In the genomic region with DNA sequence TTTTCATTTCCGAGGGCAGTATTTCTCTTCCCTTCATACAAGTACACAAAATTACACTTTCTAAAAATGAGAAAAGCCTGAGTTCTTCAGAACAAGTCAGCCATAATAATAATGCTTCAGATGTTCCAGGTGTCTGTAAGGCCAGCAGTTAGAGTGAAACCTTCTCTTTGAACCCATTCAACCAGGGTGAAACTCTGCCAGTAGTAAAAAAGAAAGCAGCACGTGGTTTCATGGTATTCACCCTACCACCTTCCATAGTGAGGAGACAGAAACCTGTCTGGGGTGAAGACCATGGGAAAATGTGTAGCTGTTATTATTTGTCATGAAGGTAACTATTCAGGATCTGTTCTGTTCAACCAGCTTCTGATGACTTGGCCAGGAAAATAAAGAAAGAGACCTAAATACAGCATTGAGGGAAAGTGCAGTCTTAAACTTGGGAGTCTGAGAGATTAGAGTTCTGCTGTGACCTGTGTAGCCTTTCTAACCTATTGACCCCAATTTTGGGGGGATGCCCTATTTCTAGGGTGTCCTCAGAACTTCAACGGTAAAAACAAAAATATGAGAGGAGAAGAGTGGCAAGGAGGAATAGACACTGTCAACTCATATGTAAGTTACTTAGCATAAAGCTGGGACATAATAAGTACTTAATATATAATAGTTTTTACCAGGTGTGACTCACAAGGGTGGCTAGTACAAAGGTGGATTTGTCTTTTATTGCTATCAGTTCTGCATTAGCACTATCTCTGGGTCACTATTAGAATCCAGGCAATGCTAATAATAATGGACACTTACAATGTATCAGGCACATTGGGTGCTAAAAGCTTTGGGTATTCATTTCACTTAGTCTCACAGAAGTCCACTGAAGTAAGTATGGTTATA, we compare ENCODE assay signal across 13 cellular contexts.
DNase-seq lines count a peak whose midpoint lies in the region; ATAC-seq, FAIRE-seq and TF ChIP-seq lines count a peak whose summit lies in the region.
"Had no signal": no experiment of that assay in that cellular context is flagged by ENCODE, and none has a peak within 500 bp of the region (broad histone marks: within the 10 kb centered on the region; RNA-seq: fewer than 3 reads in every experiment).

No MANE protein-coding gene starts in this region.

- peak; percentile 77 for ATAC-seq in GM19324 (IDR thresholded peaks at IDR 0.05; ENCODE audit: low FRiP score, unreplicated experiment)
- ATAC-seq in HG02759 (IDR thresholded peaks at IDR 0.05; ENCODE audit: unreplicated experiment) = peak; percentile 98
- ATAC-seq in HG03460 (IDR thresholded peaks at IDR 0.05; ENCODE audit: unreplicated experiment) = peak; percentile 95
- ATAC-seq in mucosa of descending colon = no peak

- H3K36me3 ChIP-seq in mucosa of descending colon (ENCODE audit: low read depth) = no peaks in the 10 kb centered on the region
- H3K36me3 ChIP-seq: suprapubic skin had no signal

- H3K9me3 ChIP-seq in mucosa of descending colon = no peaks in the 10 kb centered on the region
- H3K9me3 ChIP-seq: suprapubic skin had no signal

- H3K4me1 ChIP-seq in mucosa of descending colon (ENCODE audit: low read depth) = no peaks in the 10 kb centered on the region
- H3K4me1 ChIP-seq: suprapubic skin had no signal

- TF ChIP-seq CTCF in mucosa of descending colon (IDR thresholded peaks at IDR 0.05) = no peak

- H3K4me3 ChIP-seq in mucosa of descending colon = no peak overlapping the region
- H3K4me3 ChIP-seq: suprapubic skin had no signal

- FAIRE-seq in GM12892 (lab: Jason Lieb, UNC) (peak; percentile 77), RCC 7860 (lab: Jason Lieb, UNC) (no peak)

- TF ChIP-seq POLR2A in GM12892 (IDR thresholded peaks at IDR 0.05; ENCODE audit: low read depth, low read length) = no peak

- no peak for DNase-seq in GM12892 (ENCODE audit: insufficient read length)
- DNase-seq in NCI-H226 = no peak
- DNase-seq in NCI-H1930 (lab: John Stamatoyannopoulos, UW) = no peak
- DNase-seq in mucosa of descending colon = no peak
- DNase-seq in RCC 7860 (ENCODE audit: low spot score) = no peak
- DNase-seq: kidney glomerular epithelial cell, NCI-H1417 treated with DMSO at 0.1 percent for 48 hours, OCI-M1, T1000 had no signal

- intact Hi-C loops in mucosa of descending colon (cut with DNase I, micrococcal nuclease) = no loop called here
